In the genomic region with DNA sequence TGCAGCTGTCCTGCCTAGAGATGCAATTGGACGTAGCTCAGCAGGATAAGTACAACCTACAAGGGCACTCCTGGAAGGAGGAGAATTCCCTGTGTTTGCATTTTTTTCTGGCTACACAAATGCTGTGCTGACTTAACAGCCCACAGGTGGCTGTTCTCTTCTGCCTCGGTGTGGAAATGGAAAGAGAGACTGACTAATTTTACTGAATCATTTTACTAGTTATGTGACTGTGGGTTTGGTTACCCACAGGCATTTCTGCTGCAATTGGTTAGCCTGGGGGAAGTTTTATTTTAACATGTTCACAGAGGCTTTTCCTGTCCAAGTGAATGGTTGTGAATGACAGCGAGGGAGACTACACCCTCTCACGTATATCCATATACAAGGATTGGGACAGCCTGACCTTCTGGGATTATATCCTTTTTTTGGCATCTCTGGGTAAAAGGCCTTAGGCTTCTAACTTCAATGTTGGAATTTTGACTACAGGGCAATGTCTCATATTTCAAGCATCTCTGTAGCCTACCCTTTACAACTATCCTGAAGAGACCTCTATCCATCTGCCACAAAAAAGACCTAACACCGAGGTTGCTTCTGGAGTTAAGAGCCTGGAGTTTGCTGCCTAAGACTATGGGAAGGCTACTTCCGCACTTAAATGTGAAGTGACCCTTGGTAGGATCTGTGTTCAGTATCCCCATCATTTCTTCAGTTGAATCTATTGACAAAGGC, we compare ENCODE assay signal across 8 cellular contexts.
DNase-seq lines count a peak whose midpoint lies in the region; ATAC-seq and TF ChIP-seq lines count a peak whose summit lies in the region.

No MANE protein-coding gene starts in this region.

- no peak overlapping the region for H3K14ac ChIP-seq in trophoblast cell (ENCODE audit: low read length)

- no peak overlapping the region for H3K18ac ChIP-seq in trophoblast cell (ENCODE audit: low read length)

- H4K91ac ChIP-seq in trophoblast cell (ENCODE audit: low read depth, low read length), result no peak overlapping the region

- no peak overlapping the region for H4K8ac ChIP-seq in trophoblast cell (ENCODE audit: low read depth, low read length)

- H4K12ac ChIP-seq in trophoblast cell (ENCODE audit: low read depth, low read length), result no peak overlapping the region

- H3K9me3 Mint-ChIP-seq in activated CD8-positive, alpha-beta T cell treated with anti-CD3 and anti-CD28 coated beads, Interleukin-2, amount 10 ng/mL, durations not matched to agents 7 days and 5 days (ENCODE audit: insufficient read depth), result no peaks in the 10 kb centered on the region

- peak; percentile 15 for TF ChIP-seq CTCF in GM06990 (IDR thresholded peaks at IDR 0.05; ENCODE audit: insufficient read depth, low read length, poor library complexity, severe bottlenecking)

- H3K36me3 Mint-ChIP-seq in activated CD8-positive, alpha-beta T cell treated with anti-CD3 and anti-CD28 coated beads, Interleukin-2, amount 10 ng/mL, durations not matched to agents 7 days and 5 days (ENCODE audit: low read depth), result no peaks in the 10 kb centered on the region

- intact Hi-C loops in right cardiac atrium (cut with DNase I), result no loop called here

- H3K4me3 ChIP-seq in GM06990 (replicated peaks; ENCODE audit: low read depth, low read length), result no peak overlapping the region
- H3K4me3 ChIP-seq in trophoblast cell (ENCODE audit: low read depth, low read length), result no peak overlapping the region
- no peak overlapping the region for H3K4me3 ChIP-seq in right cardiac atrium (ENCODE audit: low read length)

- no peak overlapping the region for H3K4me3 Mint-ChIP-seq in activated CD8-positive, alpha-beta T cell treated with anti-CD3 and anti-CD28 coated beads, Interleukin-2, amount 10 ng/mL, durations not matched to agents 7 days and 5 days

- H3K36me3 ChIP-seq in GM06990 (ENCODE audit: control insufficient read depth, insufficient read depth, low read length), result no peaks in the 10 kb centered on the region
- no peaks in the 10 kb centered on the region for H3K36me3 ChIP-seq in trophoblast cell (ENCODE audit: control insufficient read depth in 1 of 2, insufficient read depth in 2 of 2, low read length in 2 of 2)

- H3K79me1 ChIP-seq in trophoblast cell (ENCODE audit: low read length), result no peaks in the 10 kb centered on the region

- ATAC-seq in GM21381 (IDR thresholded peaks at IDR 0.05; ENCODE audit: unreplicated experiment) (peak; percentile 73), HG03521 (IDR thresholded peaks at IDR 0.05; ENCODE audit: unreplicated experiment) (peak; percentile 90), right cardiac atrium (no peak)
- ATAC-seq in activated CD8-positive, alpha-beta T cell treated with anti-CD3 and anti-CD28 coated beads, Interleukin-2, amount 10 ng/mL, durations not matched to agents 7 days and 5 days, result peak; percentile 61

- no peak overlapping the region for H3K4me2 ChIP-seq in trophoblast cell (ENCODE audit: low read length)

- no peak overlapping the region for H2BK12ac ChIP-seq in trophoblast cell (ENCODE audit: low read length)

- H2BK5ac ChIP-seq in trophoblast cell (ENCODE audit: low read depth, low read length, poor library complexity), result no peak overlapping the region

- H3K27ac ChIP-seq in trophoblast cell (ENCODE audit: low read depth, low read length), result no peak overlapping the region
- no peak overlapping the region for H3K27ac ChIP-seq in right cardiac atrium (ENCODE audit: low read length)

- no peak overlapping the region for H2BK120ac ChIP-seq in trophoblast cell (ENCODE audit: insufficient read depth, low read length, poor library complexity)

- no peak overlapping the region for H3K23ac ChIP-seq in trophoblast cell (ENCODE audit: low read length)

- H3K4me1 Mint-ChIP-seq in activated CD8-positive, alpha-beta T cell treated with anti-CD3 and anti-CD28 coated beads, Interleukin-2, amount 10 ng/mL, durations not matched to agents 7 days and 5 days (ENCODE audit: low read depth), result peaks cover 12% of the 10 kb centered on the region

- CTCF ChIA-PET in activated CD8-positive, alpha-beta T cell treated with anti-CD3 and anti-CD28 coated beads, Interleukin-2, amount 10 ng/mL, durations not matched to agents 7 days and 5 days (lab: Charles Lee), result no interaction called here

- no peaks in the 10 kb centered on the region for H3K27me3 ChIP-seq in GM06990 (replicated peaks; ENCODE audit: control insufficient read depth, insufficient read depth, low read length)
- H3K27me3 ChIP-seq in trophoblast cell (ENCODE audit: insufficient read depth, low read length), result no peaks in the 10 kb centered on the region
- H3K27me3 ChIP-seq in right cardiac atrium (ENCODE audit: control insufficient read depth, insufficient read depth), result no peaks in the 10 kb centered on the region

- no peak overlapping the region for H3K9ac ChIP-seq in trophoblast cell (ENCODE audit: low read length)

- H2AK5ac ChIP-seq in trophoblast cell (ENCODE audit: low read length), result no peak overlapping the region

- WGBS in trophoblast cell (ENCODE audit: extremely low coverage, insufficient coverage, insufficient read length), result no CpG with 5 or more reads among the region's 6 CpGs
- 76% methylated on average over 6 of the region's 6 CpGs for WGBS in right cardiac atrium

- H3K4ac ChIP-seq in trophoblast cell (ENCODE audit: low read depth, low read length), result no peak overlapping the region

- H3K27me3 Mint-ChIP-seq in activated CD8-positive, alpha-beta T cell treated with anti-CD3 and anti-CD28 coated beads, Interleukin-2, amount 10 ng/mL, durations not matched to agents 7 days and 5 days (ENCODE audit: low read depth), result no peaks in the 10 kb centered on the region

- POLR2A ChIA-PET in activated CD8-positive, alpha-beta T cell treated with anti-CD3 and anti-CD28 coated beads, Interleukin-2, amount 10 ng/mL, durations not matched to agents 7 days and 5 days (lab: Charles Lee), result no interaction called here

- H3K27ac Mint-ChIP-seq in activated CD8-positive, alpha-beta T cell treated with anti-CD3 and anti-CD28 coated beads, Interleukin-2, amount 10 ng/mL, durations not matched to agents 7 days and 5 days, result no peak overlapping the region

- H3K9me3 ChIP-seq in trophoblast cell (ENCODE audit: insufficient read depth, low read depth, low read length) (no peaks in the 10 kb centered on the region), right cardiac atrium (ENCODE audit: control insufficient read depth, low read length) (no peaks in the 10 kb centered on the region)

- H3K4me1 ChIP-seq in trophoblast cell (ENCODE audit: control insufficient read depth in 1 of 2, insufficient read depth in 2 of 2, low read length in 2 of 2) (no peaks in the 10 kb centered on the region), right cardiac atrium (ENCODE audit: control insufficient read depth, insufficient read depth, low read length) (no peaks in the 10 kb centered on the region)

- DNase-seq in GM06990 (ENCODE audit: extremely low read depth, insufficient read length) (peak; percentile 25), trophoblast cell (peak; percentile 88 to 93), occipital lobe (lab: John Stamatoyannopoulos, UW) (no peak), right cardiac atrium (no peak), middle frontal gyrus (ENCODE audit: extremely low spot score, low spot score) (no peak)
- peak; percentile 68 for DNase-seq in activated CD8-positive, alpha-beta T cell treated with anti-CD3 and anti-CD28 coated beads, Interleukin-2, amount 10 ng/mL, durations not matched to agents 7 days and 5 days

- H3K79me2 ChIP-seq in trophoblast cell (ENCODE audit: control insufficient read depth, insufficient read depth, low read length, poor library complexity), result no peaks in the 10 kb centered on the region

- H2AFZ ChIP-seq in trophoblast cell (ENCODE audit: insufficient read depth, low read length, poor library complexity), result no peak overlapping the region

Comparison
In these comparisons a context has a peak if more than half of its experiments do, and no peak if none do; other contexts are left out.
1. DNase-seq: peak in GM06990 (single experiment), activated CD8-positive, alpha-beta T cell treated with anti-CD3 and anti-CD28 coated beads, Interleukin-2, amount 10 ng/mL, durations not matched to agents 7 days and 5 days (single experiment) and trophoblast cell (2 of 2); none in occipital lobe (single experiment), right cardiac atrium (0 of 3) and middle frontal gyrus (single experiment).
2. ATAC-seq: peak in GM21381 (single experiment), HG03521 (single experiment) and activated CD8-positive, alpha-beta T cell treated with anti-CD3 and anti-CD28 coated beads, Interleukin-2, amount 10 ng/mL, durations not matched to agents 7 days and 5 days (single experiment); none in right cardiac atrium (0 of 2).